Comparison of ENCODE assay signal across 9 cellular contexts in the genomic region with DNA sequence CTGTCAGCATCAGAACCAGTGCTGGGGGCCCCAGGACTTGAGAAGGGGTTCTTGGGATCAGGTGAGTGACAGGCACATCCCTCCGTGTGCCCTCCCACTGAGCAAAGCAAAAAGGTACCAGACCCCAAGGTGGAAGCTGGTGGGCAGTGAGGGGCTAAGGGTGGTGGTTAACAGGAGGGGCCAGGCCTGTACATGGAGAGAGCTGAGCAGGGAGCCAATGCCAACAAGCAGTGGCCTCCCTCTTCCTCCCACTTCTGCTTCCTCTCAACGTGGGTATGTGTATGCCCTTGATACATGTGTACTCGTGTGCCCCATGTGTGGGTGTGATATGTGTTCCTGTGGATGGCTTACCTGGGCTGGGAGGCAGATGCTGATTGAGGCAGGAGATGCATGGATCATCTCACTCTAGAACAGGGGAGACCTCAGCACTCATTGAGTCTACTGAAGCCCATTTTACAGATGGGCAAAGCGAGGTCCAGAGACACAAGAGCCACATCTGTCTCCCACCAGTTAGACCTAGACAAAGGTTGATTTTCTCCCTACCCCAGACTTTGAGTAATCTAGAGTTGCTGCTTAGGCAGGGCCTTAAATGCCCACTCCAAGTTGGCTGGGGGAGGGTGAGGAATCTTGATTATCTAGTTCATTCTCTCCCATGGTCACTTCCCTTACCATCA. TPM values are rescaled to one million over a fixed set of nuclear protein-coding genes. Genes with fewer than 3 reads are reported as not detected.
A peak's percentile ranks its signal among the peaks of the same experiment; 100 is the strongest.
DNase-seq lines count a peak whose midpoint lies in the region; ATAC-seq and TF ChIP-seq lines count a peak whose summit lies in the region.
"Had no signal": no experiment of that assay in that cellular context is flagged by ENCODE, and none has a peak within 500 bp of the region (broad histone marks: within the 10 kb centered on the region; RNA-seq: fewer than 3 reads in every experiment).

No MANE protein-coding gene starts in this region.

- no peak for TF ChIP-seq POLR2A in breast epithelium (IDR thresholded peaks at IDR 0.05)

- no peak overlapping the region for H3K4me3 Mint-ChIP-seq in MCF 10A (ENCODE audit: unreplicated experiment)
- peak overlapping the region; percentile 88 for H3K4me3 Mint-ChIP-seq in central memory CD8-positive, alpha-beta T cell

- H3K9ac ChIP-seq in mucosa of stomach (ENCODE audit: low read length), result peak overlapping the region; percentile 49

- H3K36me3 ChIP-seq in breast epithelium (no peaks in the 10 kb centered on the region), mucosa of stomach (ENCODE audit: control insufficient read depth, insufficient read depth, low read length) (no peaks in the 10 kb centered on the region)

- peaks cover 6% of the 10 kb centered on the region for H3K4me1 Mint-ChIP-seq in MCF 10A (ENCODE audit: insufficient read depth, unreplicated experiment)
- H3K4me1 Mint-ChIP-seq in central memory CD8-positive, alpha-beta T cell, result peaks cover 26% of the 10 kb centered on the region

- peak overlapping the region; percentile 39 to 73 (median 66) for H3K4me3 ChIP-seq in breast epithelium
- peak overlapping the region; percentile 42 for H3K4me3 ChIP-seq in mucosa of stomach (ENCODE audit: low read length)

- peak overlapping the region; percentile 79 to 85 for H3K27ac ChIP-seq in breast epithelium

- intact Hi-C loops in breast epithelium (cut with DNase I; ENCODE audit: low total_unique reads) (no loop called here), MCF 10A (cut with micrococcal nuclease) (loop anchor here (5.0 kb wide), 1 partner anchor 379 kb away; no protein-coding TSS in a partner anchor)

- H3K27me3 ChIP-seq in breast epithelium (no peaks in the 10 kb centered on the region), mucosa of stomach (ENCODE audit: control insufficient read depth, insufficient read depth, low read length) (peaks cover 17% of the 10 kb centered on the region)

- H3K27ac Mint-ChIP-seq in MCF 10A (ENCODE audit: low read depth, unreplicated experiment), result no peak overlapping the region
- no peak overlapping the region for H3K27ac Mint-ChIP-seq in central memory CD8-positive, alpha-beta T cell (ENCODE audit: low read depth)

- CTCF ChIA-PET in MCF 10A (lab: Yijun Ruan, JAX), result no interaction called here

- peaks cover 26% of the 10 kb centered on the region for H3K27me3 Mint-ChIP-seq in MCF 10A (ENCODE audit: insufficient read depth, unreplicated experiment)
- peaks cover 40% of the 10 kb centered on the region for H3K27me3 Mint-ChIP-seq in central memory CD8-positive, alpha-beta T cell

- TF ChIP-seq CTCF in breast epithelium (IDR thresholded peaks at IDR 0.05) (no peak), MCF 10A (IDR thresholded peaks at IDR 0.05; ENCODE audit: unreplicated experiment) (no peak)

- DNase-seq in breast epithelium (ENCODE audit: low spot score in 2 of 2) (peak; percentile 21 to 47), MCF 10A (ENCODE audit: unreplicated experiment) (no peak), ureter (ENCODE audit: low spot score) (peak; percentile 40), hippocampal formation (lab: John Stamatoyannopoulos, UW) (no peak), OCI-M1 (lab: John Stamatoyannopoulos, UW) (no peak)
- no peak for DNase-seq in central memory CD8-positive, alpha-beta T cell (ENCODE audit: low spot score in 2 of 2)
- no peak for DNase-seq in central memory CD4-positive, alpha-beta T cell

- no peaks in the 10 kb centered on the region for H3K36me3 Mint-ChIP-seq in MCF 10A (ENCODE audit: insufficient read depth, unreplicated experiment)
- peaks cover 10% of the 10 kb centered on the region for H3K36me3 Mint-ChIP-seq in central memory CD8-positive, alpha-beta T cell (ENCODE audit: insufficient read depth)

- H3K9me3 Mint-ChIP-seq in MCF 10A (ENCODE audit: unreplicated experiment), result no peaks in the 10 kb centered on the region
- no peaks in the 10 kb centered on the region for H3K9me3 Mint-ChIP-seq in central memory CD8-positive, alpha-beta T cell

- no peaks in the 10 kb centered on the region for H3K9me3 ChIP-seq in breast epithelium
- H3K9me3 ChIP-seq in mucosa of stomach (ENCODE audit: control insufficient read depth, low read length), result no peaks in the 10 kb centered on the region

- POLR2A ChIA-PET in MCF 10A (lab: Yijun Ruan, JAX), result no interaction called here

- no peak for ATAC-seq in central memory CD8-positive, alpha-beta T cell (replicated peaks; ENCODE audit: extremely low read depth, poor library complexity, severe bottlenecking)

- H3K4me1 ChIP-seq in breast epithelium, result peaks cover 0 to 10% of the 10 kb centered on the region in 2 donors
- H3K4me1 ChIP-seq in mucosa of stomach (ENCODE audit: control insufficient read depth, insufficient read depth, low read length), result peaks cover 53% of the 10 kb centered on the region

- no TSS peak for BruUV-seq in MCF 10A (replicated peaks; lab: Mats Ljungman, UMichigan)

RNA-seq across cellular contexts. Expression of gene VIPR1, which starts 0.9 kb away (rescaled TPM):
- total RNA-seq in breast epithelium (10 to 100 TPM; 16.3 to 40.2 (median 25.2) TPM), MCF 10A (2022) (0.28 and 0.54 TPM in 2 replicates), ureter (72.7 TPM)
- total RNA-seq: NCI-H460 had no signal

Comparison
In these comparisons a context has a peak if more than half of its experiments do, and no peak if none do; other contexts are left out.
1. DNase-seq: peak in breast epithelium (2 of 2) and ureter (single experiment); none in MCF 10A (single experiment), central memory CD8-positive, alpha-beta T cell (0 of 2), hippocampal formation (0 of 2), central memory CD4-positive, alpha-beta T cell (single experiment) and OCI-M1 (single experiment).
2. RNA of gene VIPR1, which starts 0.9 kb away (total RNA-seq): 72.7 TPM in ureter (single experiment) and 16.3 to 40.2 TPM in breast epithelium; 0.28 to 0.54 TPM in MCF 10A; every median in the first group is over 10 times any median in the second.